ENCODE assay signal across 9 cellular contexts in genomic region chr11:17760102-17761029, GRCh38. TPM values are rescaled to one million over a fixed set of nuclear protein-coding genes. Genes with fewer than 3 reads are reported as not detected.
DNase-seq lines count a peak whose midpoint lies in the region; ATAC-seq, FAIRE-seq and TF ChIP-seq lines count a peak whose summit lies in the region.
"Had no signal": no experiment of that assay in that cellular context is flagged by ENCODE, and none has a peak within 500 bp of the region (broad histone marks: within the 10 kb centered on the region; RNA-seq: fewer than 3 reads in every experiment).

No MANE protein-coding gene starts in this region.

- peak; percentile 39 for TF ChIP-seq CTCF in A549 (IDR thresholded peaks at IDR 0.05)
- peak; percentile 62 for TF ChIP-seq CTCF in GM12865 (IDR thresholded peaks at IDR 0.05; ENCODE audit: insufficient read depth, low read depth, low read length, missing control alignments)
- TF ChIP-seq CTCF in astrocyte of the cerebellum (IDR thresholded peaks at IDR 0.05; ENCODE audit: low read depth, low read length, missing control alignments), result peak; percentile 60
- peak; percentile 7 to 52 (median 36) for TF ChIP-seq CTCF in uterus (IDR thresholded peaks at IDR 0.05)

- no peak overlapping the region for H3K4me2 ChIP-seq in A549

- FAIRE-seq in A549 (lab: Jason Lieb, UNC), result no peak

- no peaks in the 10 kb centered on the region for H3K27me3 ChIP-seq in uterus

- H3K9me3 ChIP-seq in A549 (no peaks in the 10 kb centered on the region), uterus (no peaks in the 10 kb centered on the region)

- in situ Hi-C loops in astrocyte of the cerebellum (cut with HindIII; ENCODE audit: low sequenced_read_pairs), result no loop called here

- 45% methylated on average over 18 of the region's 23 CpGs for WGBS in A549 (ENCODE audit: missing lambda C conversion rate)

- POLR2A ChIA-PET in A549 (lab: Yijun Ruan, JAX), result no interaction called here

- H3K27ac ChIP-seq in A549 (no peak overlapping the region), uterus (no peak overlapping the region)

- no peak for TF ChIP-seq EP300 in A549 (IDR thresholded peaks at IDR 0.05)

- ATAC-seq in A549 (peak; percentile 75 to 96; a peak in 5 of 6 replicates), HG02798 (IDR thresholded peaks at IDR 0.05; ENCODE audit: poor library complexity, unreplicated experiment) (peak; percentile 62)

- H3K4me3 ChIP-seq in A549, result no peak overlapping the region
- no peak overlapping the region for H3K4me3 ChIP-seq in GM12865 (ENCODE audit: low read depth, low read length)
- H3K4me3 ChIP-seq in astrocyte of the cerebellum (ENCODE audit: low read depth, low read length), result no peak overlapping the region
- no peak overlapping the region for H3K4me3 ChIP-seq in uterus

- TF ChIP-seq RAD21 in A549 (conservative IDR thresholded peaks at IDR 0.05 in 1 of 2, IDR thresholded peaks at IDR 0.05 in 1 of 2), result peak; percentile 58 to 74

- intact Hi-C loops in uterus (cut with DNase I; ENCODE audit: low total_unique reads), result no loop called here

- H3K4me1 ChIP-seq in A549 (no peaks in the 10 kb centered on the region), uterus (no peaks in the 10 kb centered on the region)

- CTCF ChIA-PET in A549 (lab: Yijun Ruan, JAX), result interaction anchor here (0.6 to 4.7 kb wide), 6 partner anchors 8 to 219 kb away, joined by 3 to 41 read pairs (median 6); no protein-coding TSS in a partner anchor

- DNase-seq in A549 (ENCODE audit: low read depth in 1 of 2, low spot score in 1 of 2), result peak; percentile 57
- DNase-seq in GM12865 (ENCODE audit: low read depth), result peak; percentile 65
- peak; percentile 54 for DNase-seq in NCI-H510A treated with DMSO at 0.1 percent for 48 hours (lab: John Stamatoyannopoulos, UW)
- DNase-seq in astrocyte of the cerebellum (ENCODE audit: low read depth), result no peak
- peak; percentile 88 for DNase-seq in islet precursor cell
- peak in 1 of 2 donors; percentile 21 for DNase-seq in uterus
- no peak for DNase-seq in NCI-H1048 (lab: John Stamatoyannopoulos, UW)

- no peaks in the 10 kb centered on the region for H3K36me3 ChIP-seq in uterus

- TF ChIP-seq POLR2A in A549 (IDR thresholded peaks at IDR 0.05; ENCODE audit: low read length), result no peak
- no peak for TF ChIP-seq POLR2A in uterus (IDR thresholded peaks at IDR 0.05)

TF ChIP-seq in A549, 52 proteins besides CTCF, POLR2A, EP300 and RAD21:
- TF ChIP-seq SMC3 (IDR thresholded peaks at IDR 0.05), result peak; percentile 29; the same call in 1 of the 3 replicates
- no peak for TF ChIP-seq RARB (CRISPR knock-in tag; IDR thresholded peaks at IDR 0.05)
- TF ChIP-seq FOSL2 (IDR thresholded peaks at IDR 0.05), result no peak
- 0 out of 2 replicates have a peak, but pooled peaks have one; percentile 32 for TF ChIP-seq FOSL2 (CRISPR knock-in tag; IDR thresholded peaks at IDR 0.05)

RNA-seq across cellular contexts. Expression of gene KCNC1, which starts 25.8 kb away (rescaled TPM):
- polyA plus RNA-seq in A549 (2011; rRNA removed), result not detected in 2 replicates
- 0.01 and 0.08 TPM in 2 replicates for polyA plus RNA-seq in A549 (2012; cell fraction: cytosol; rRNA removed)
- polyA plus RNA-seq in A549 (2012; cell fraction: nucleus; rRNA removed), result 0.07 and 0.22 TPM in 2 replicates
- 0.05 to 0.18 TPM (median 0.08 TPM) in 3 replicates for polyA plus RNA-seq in A549 (2017; fragmentation: RNase III; extraction: RNeasy Plus Mini Kit Qiagen cat#74134 plus additional on column Dnase treatment)
- polyA minus RNA-seq in A549 (2011; rRNA and poly(A)+ RNA removed), result not detected in 2 replicates
- total RNA-seq in uterus, result under 1 TPM in 1 of 4 donors, not detected in 3; 0.41 TPM

RNA-seq across cellular contexts. Expression of gene MYOD1, which starts 41.0 kb away (rescaled TPM):
- polyA plus RNA-seq in A549 (2011; rRNA removed), result not detected in 2 replicates
- polyA plus RNA-seq in A549 (2012; cell fraction: cytosol; rRNA removed), result not detected in 2 replicates
- 0.06 TPM in 1 of 2 replicates, not detected in the other for polyA plus RNA-seq in A549 (2012; cell fraction: nucleus; rRNA removed)
- polyA plus RNA-seq in A549 (2017; fragmentation: RNase III; extraction: RNeasy Plus Mini Kit Qiagen cat#74134 plus additional on column Dnase treatment), result not detected in 3 replicates
- polyA minus RNA-seq in A549 (2011; rRNA and poly(A)+ RNA removed), result not detected in 2 replicates
- total RNA-seq in uterus, result not detected
- polyA plus RNA-seq: urinary bladder had no signal

Comparison
In these comparisons a context has a peak if more than half of its experiments do, and no peak if none do; other contexts are left out.
1. DNase-seq: peak in A549 (2 of 2), GM12865 (single experiment), NCI-H510A treated with DMSO at 0.1 percent for 48 hours (single experiment) and islet precursor cell (single experiment); none in astrocyte of the cerebellum (single experiment) and NCI-H1048 (single experiment).
2. Peak in every context shown above with its lines, with median percentiles within 50 percentile points of each other: CTCF ChIP-seq.